ENCODE assay signal across 20 cellular contexts in genomic region chrX:69073241-69073640, GRCh38.
DNase-seq lines count a peak whose midpoint lies in the region; ATAC-seq and TF ChIP-seq lines count a peak whose summit lies in the region.
"Had no signal": no experiment of that assay in that cellular context is flagged by ENCODE, and none has a peak within 500 bp of the region (broad histone marks: within the 10 kb centered on the region; RNA-seq: fewer than 3 reads in every experiment).

No MANE protein-coding gene starts in this region.

- H3K36me3 ChIP-seq in parathyroid adenoma (ENCODE audit: control insufficient read depth, insufficient read depth, low read length) (no peaks in the 10 kb centered on the region), spleen (no peaks in the 10 kb centered on the region)
- H3K36me3 ChIP-seq: BLaER1 had no signal

- H3K9ac ChIP-seq in parathyroid adenoma: no peak overlapping the region
- H3K9ac ChIP-seq: BLaER1 had no signal

- H3K9me3 ChIP-seq in parathyroid adenoma (ENCODE audit: control insufficient read depth, low read length): no peaks in the 10 kb centered on the region
- no peaks in the 10 kb centered on the region for H3K9me3 ChIP-seq in spleen
- H3K9me3 ChIP-seq: BLaER1 had no signal

- H3K9me3 Mint-ChIP-seq in chondrocyte (ENCODE audit: low read depth): no peaks in the 10 kb centered on the region
- no peaks in the 10 kb centered on the region for H3K9me3 Mint-ChIP-seq in activated naive CD4-positive, alpha-beta T cell treated with anti-CD3 and anti-CD28 coated beads, Interleukin-2, amount 50 U/mL, for 72 hours
- H3K9me3 Mint-ChIP-seq: CD4-positive, CD25-positive, alpha-beta regulatory T cell; CD8-positive, alpha-beta memory T cell; GM23338 had no signal

- peaks cover 2% of the 10 kb centered on the region for H3K4me1 Mint-ChIP-seq in chondrocyte (ENCODE audit: low read depth)
- H3K4me1 Mint-ChIP-seq: B cell; CD4-positive, CD25-positive, alpha-beta regulatory T cell; CD8-positive, alpha-beta memory T cell had no signal

- no peak for TF ChIP-seq CTCF in chondrocyte (IDR thresholded peaks at IDR 0.05)
- no peak for TF ChIP-seq CTCF in parathyroid adenoma (IDR thresholded peaks at IDR 0.05)
- no peak for TF ChIP-seq CTCF in spleen (IDR thresholded peaks at IDR 0.05 in 8 of 11, conservative IDR thresholded peaks at IDR 0.05 in 3 of 11)

- peaks cover 36% of the 10 kb centered on the region for H3K4me1 ChIP-seq in parathyroid adenoma
- H3K4me1 ChIP-seq in spleen: no peaks in the 10 kb centered on the region

- H2AFZ ChIP-seq in parathyroid adenoma: no peak overlapping the region
- H2AFZ ChIP-seq: GM23338 had no signal

- no peak for TF ChIP-seq POLR2A in spleen (IDR thresholded peaks at IDR 0.05)

- H3K4me3 ChIP-seq in parathyroid adenoma (ENCODE audit: low read depth, low read length) (no peak overlapping the region), spleen (no peak overlapping the region)
- H3K4me3 ChIP-seq: BLaER1, GM12878, GM23338 had no signal

- no peak overlapping the region for H3K27ac Mint-ChIP-seq in chondrocyte (ENCODE audit: unreplicated experiment)
- no peak overlapping the region for H3K27ac Mint-ChIP-seq in activated naive CD4-positive, alpha-beta T cell treated with anti-CD3 and anti-CD28 coated beads, Interleukin-2, amount 50 U/mL, for 72 hours
- H3K27ac Mint-ChIP-seq: B cell, GM23338, H9 had no signal

- no peaks in the 10 kb centered on the region for H3K27me3 ChIP-seq in parathyroid adenoma (ENCODE audit: control insufficient read depth, insufficient read depth, low read length)
- no peaks in the 10 kb centered on the region for H3K27me3 ChIP-seq in spleen (replicated peaks in 1 of 7)

- no peak overlapping the region for H3K4me3 Mint-ChIP-seq in chondrocyte (ENCODE audit: unreplicated experiment)
- H3K4me3 Mint-ChIP-seq: B cell; CD4-positive, CD25-positive, alpha-beta regulatory T cell; CD8-positive, alpha-beta memory T cell; GM23338; H9 had no signal

- no peak overlapping the region for H3K4me2 ChIP-seq in parathyroid adenoma (ENCODE audit: low read length)
- H3K4me2 ChIP-seq: BLaER1, GM23338 had no signal

- H3K27me3 Mint-ChIP-seq in chondrocyte (ENCODE audit: low read depth): peaks cover 2% of the 10 kb centered on the region
- H3K27me3 Mint-ChIP-seq: B cell; CD4-positive, CD25-positive, alpha-beta regulatory T cell had no signal

- H3K27ac ChIP-seq in parathyroid adenoma (peak overlapping the region; percentile 74), spleen (no peak overlapping the region)
- H3K27ac ChIP-seq: 22Rv1, BLaER1, C4-2B had no signal

- ATAC-seq in left colon: no peak
- ATAC-seq in activated naive CD4-positive, alpha-beta T cell treated with anti-CD3 and anti-CD28 coated beads, Interleukin-2, amount 50 U/mL, for 72 hours: no peak
- ATAC-seq: GM12878, GM23338, HCT116 had no signal

- no peaks in the 10 kb centered on the region for H3K36me3 Mint-ChIP-seq in chondrocyte (ENCODE audit: low read depth)
- no peaks in the 10 kb centered on the region for H3K36me3 Mint-ChIP-seq in activated naive CD4-positive, alpha-beta T cell treated with anti-CD3 and anti-CD28 coated beads, Interleukin-2, amount 50 U/mL, for 72 hours
- H3K36me3 Mint-ChIP-seq: CD4-positive, CD25-positive, alpha-beta regulatory T cell; CD8-positive, alpha-beta memory T cell had no signal

- DNase-seq in DMS53 (lab: John Stamatoyannopoulos, UW): peak; percentile 3
- DNase-seq in DMS53 treated with DMSO at 0.1 percent for 48 hours (lab: John Stamatoyannopoulos, UW; ENCODE audit: unreplicated experiment): no peak
- peak; percentile 43 for DNase-seq in chondrocyte (ENCODE audit: low spot score)
- peak; percentile 59 for DNase-seq in spleen
- no peak for DNase-seq in left colon
- DNase-seq in activated naive CD4-positive, alpha-beta T cell treated with anti-CD3 and anti-CD28 coated beads, Interleukin-2, amount 50 U/mL, for 72 hours (ENCODE audit: low spot score in 2 of 2): no peak
- no peak for DNase-seq in activated naive CD4-positive, alpha-beta T cell treated with Interleukin-2 at 50 U/mL for 16 hours
- DNase-seq: CD4-positive, CD25-positive, alpha-beta regulatory T cell; CD8-positive, alpha-beta memory T cell; DMS 273 treated with DMSO at 0.1 percent for 48 hours; DND-41; H9 had no signal

- no peaks in the 10 kb centered on the region for H3K79me2 ChIP-seq in parathyroid adenoma

- 60 to 94% (median 82%) methylated on average over 2 to 4 of the region's 4 CpGs for WGBS in spleen, 5 donors

- intact Hi-C loops in spleen (cut with DNase I; ENCODE audit: low total_unique reads): no loop called here
- intact Hi-C loops in left colon (cut with DNase I, micrococcal nuclease): no loop called here

Comparison
In these comparisons a context has a peak if more than half of its experiments do, and no peak if none do; other contexts are left out.
1. DNase-seq: peak in DMS53 (single experiment), chondrocyte (single experiment) and spleen (single experiment); none in DMS53 treated with DMSO at 0.1 percent for 48 hours (single experiment), left colon (0 of 2), activated naive CD4-positive, alpha-beta T cell treated with anti-CD3 and anti-CD28 coated beads, Interleukin-2, amount 50 U/mL, for 72 hours (0 of 2) and activated naive CD4-positive, alpha-beta T cell treated with Interleukin-2 at 50 U/mL for 16 hours (single experiment).